ENCODE assay signal across 21 cellular contexts in the genomic region with DNA sequence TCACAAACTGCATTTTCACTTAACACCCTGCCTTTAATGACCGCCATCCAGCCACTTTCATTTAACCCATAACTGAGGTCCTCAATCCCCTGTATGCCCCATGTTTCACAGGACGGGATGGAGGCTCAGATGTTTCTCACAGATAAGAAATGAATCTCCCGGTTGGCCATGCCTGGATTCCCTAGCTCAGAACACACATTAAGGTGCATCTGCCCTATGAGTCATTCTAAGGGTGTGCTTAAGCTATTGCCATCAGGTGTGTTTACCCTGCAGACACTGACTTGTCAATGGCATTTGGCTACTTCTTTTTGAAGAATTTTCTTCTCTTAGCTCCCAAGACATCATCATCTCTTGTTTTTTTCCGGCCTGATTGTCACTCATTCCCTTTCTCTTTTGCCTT.
"Had no signal": no experiment of that assay in that cellular context is flagged by ENCODE, and none has a peak within 500 bp of the region (broad histone marks: within the 10 kb centered on the region; RNA-seq: fewer than 3 reads in every experiment).

No MANE protein-coding gene starts in this region.

- H3K27me3 Mint-ChIP-seq: naive thymus-derived CD4-positive, alpha-beta T cell; stimulated activated memory B cell treated with anti-CD40 and anti-IgM and Interleukin-4, amounts not matched to agents 10 μg/mL and 1 μg/mL and 100 μg/mL, for 72 hours; stimulated activated naive CD8-positive, alpha-beta T cell treated with anti-CD3 and anti-CD28 coated beads, Interleukin-15, Interleukin-2, amounts not matched to agents 100 ng/mL and 50 ng/mL, for 24 hours had no signal

- H3K27me3 ChIP-seq: colonic mucosa, esophagus muscularis mucosa, gastroesophageal sphincter, neutrophil, spleen, tibial artery, upper lobe of right lung, vagina had no signal

- H3K36me3 ChIP-seq: colonic mucosa, esophagus muscularis mucosa, gastroesophageal sphincter, neutrophil, spleen, tibial artery, upper lobe of right lung, vagina had no signal

- H3K27ac Mint-ChIP-seq: endodermal cell; naive thymus-derived CD4-positive, alpha-beta T cell; nephron progenitor cell; stimulated activated memory B cell treated with anti-CD40 and anti-IgM and Interleukin-4, amounts not matched to agents 10 μg/mL and 1 μg/mL and 100 μg/mL, for 72 hours; stimulated activated naive CD8-positive, alpha-beta T cell treated with anti-CD3 and anti-CD28 coated beads, Interleukin-15, Interleukin-2, amounts not matched to agents 100 ng/mL and 50 ng/mL, for 24 hours had no signal

- H3K9me3 ChIP-seq: colonic mucosa, gastroesophageal sphincter, neutrophil, spleen, tibial artery, upper lobe of right lung, vagina had no signal

- FAIRE-seq: endothelial cell of umbilical vein had no signal

- H3K9me3 Mint-ChIP-seq: endodermal cell had no signal

- H3K27ac ChIP-seq: colonic mucosa, esophagus muscularis mucosa, gastroesophageal sphincter, neutrophil, spleen, tibial artery, upper lobe of right lung, vagina had no signal

- H3K4me1 ChIP-seq: colonic mucosa, esophagus muscularis mucosa, gastroesophageal sphincter, spleen, upper lobe of right lung had no signal

- H3K4me1 Mint-ChIP-seq: naive thymus-derived CD4-positive, alpha-beta T cell; nephron progenitor cell; stimulated activated memory B cell treated with anti-CD40 and anti-IgM and Interleukin-4, amounts not matched to agents 10 μg/mL and 1 μg/mL and 100 μg/mL, for 72 hours had no signal

- H3K36me3 Mint-ChIP-seq: naive thymus-derived CD4-positive, alpha-beta T cell; stimulated activated memory B cell treated with anti-CD40 and anti-IgM and Interleukin-4, amounts not matched to agents 10 μg/mL and 1 μg/mL and 100 μg/mL, for 72 hours had no signal

- ATAC-seq: gastroesophageal sphincter; naive thymus-derived CD4-positive, alpha-beta T cell; sciatic nerve; stimulated activated memory B cell treated with anti-CD40 and anti-IgM and Interleukin-4, amounts not matched to agents 10 μg/mL and 1 μg/mL and 100 μg/mL, for 72 hours; upper lobe of right lung had no signal

- DNase-seq: colonic mucosa; dermis blood vessel endothelial cell; endodermal cell; kidney glomerular epithelial cell; naive thymus-derived CD4-positive, alpha-beta T cell; nephron progenitor cell; posterior cingulate gyrus; spleen; stimulated activated CD4-positive, alpha-beta T cell treated with anti-CD3 and anti-CD28 coated beads, Interleukin-15, amount 100 ng/mL, for 24 hours; stimulated activated CD4-positive, alpha-beta T cell treated with anti-CD3 and anti-CD28 coated beads, Interleukin-1b, Interleukin-23, amount 100 ng/mL, for 48 hours; stimulated activated CD4-positive, alpha-beta T cell treated with anti-CD3 and anti-CD28 coated beads, Interleukin-4, amount 100 ng/mL, for 24 hours; tibial artery; upper lobe of right lung had no signal

- H3K4me3 ChIP-seq: colonic mucosa, esophagus muscularis mucosa, gastroesophageal sphincter, spleen, tibial artery, upper lobe of right lung, vagina had no signal

- H3K4me3 Mint-ChIP-seq: endodermal cell; naive thymus-derived CD4-positive, alpha-beta T cell; nephron progenitor cell; stimulated activated memory B cell treated with anti-CD40 and anti-IgM and Interleukin-4, amounts not matched to agents 10 μg/mL and 1 μg/mL and 100 μg/mL, for 72 hours; stimulated activated naive CD8-positive, alpha-beta T cell treated with anti-CD3 and anti-CD28 coated beads, Interleukin-15, Interleukin-2, amounts not matched to agents 100 ng/mL and 50 ng/mL, for 24 hours had no signal
